In the genomic region with DNA sequence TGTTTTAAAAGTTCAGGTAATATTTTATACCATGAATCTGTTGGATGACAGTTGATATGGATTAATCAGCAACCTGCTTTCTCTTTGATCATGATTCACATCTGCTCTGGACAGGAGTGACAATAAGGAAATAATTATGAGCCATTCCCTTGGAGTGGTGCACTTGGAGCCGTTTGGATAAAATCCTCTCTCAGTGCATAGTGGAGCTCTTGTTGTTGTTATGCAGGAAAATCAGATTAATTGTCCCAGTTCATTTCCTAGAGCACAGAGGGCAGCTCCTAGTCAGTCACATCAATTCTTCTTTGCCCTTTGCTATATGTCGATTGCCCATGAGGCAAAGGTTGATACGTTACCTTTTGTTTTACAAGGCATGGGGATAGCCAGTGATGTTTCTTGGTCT, we compare ENCODE assay signal across 25 cellular contexts.
"Had no signal": no experiment of that assay in that cellular context is flagged by ENCODE, and none has a peak within 500 bp of the region (broad histone marks: within the 10 kb centered on the region; RNA-seq: fewer than 3 reads in every experiment).

No MANE protein-coding gene starts in this region.

- H3K9me3 ChIP-seq: left ventricle myocardium inferior, ovary, right atrium auricular region, right lobe of liver, suprapubic skin, thoracic aorta, tibial artery, uterus had no signal

- H3K9me3 Mint-ChIP-seq: stimulated activated effector memory CD8-positive, alpha-beta T cell treated with anti-CD3 and anti-CD28 coated beads, Interleukin-12 subunit alpha, Interleukin-12 subunit beta, amount 100 ng/mL, for 72 hours; stimulated activated naive CD8-positive, alpha-beta T cell treated with anti-CD3 and anti-CD28 coated beads, Interleukin-15, Interleukin-2, amounts not matched to agents 100 ng/mL and 50 ng/mL, for 24 hours; type B pancreatic cell had no signal

- H3K36me3 ChIP-seq: left ventricle myocardium inferior, ovary, right atrium auricular region, right lobe of liver, suprapubic skin, thoracic aorta, tibial artery, uterus had no signal

- FAIRE-seq: keratinocyte had no signal

- H3K36me3 Mint-ChIP-seq: mesothelial cell of epicardium; naive thymus-derived CD4-positive, alpha-beta T cell; natural killer cell treated with Interleukin-12 subunit alpha and Interleukin-12 subunit beta and Interleukin-15 and Interleukin-18, amount 100 ng/mL, for 72 hours; stimulated activated effector memory CD8-positive, alpha-beta T cell treated with anti-CD3 and anti-CD28 coated beads, Interleukin-12 subunit alpha, Interleukin-12 subunit beta, amount 100 ng/mL, for 72 hours; type B pancreatic cell had no signal

- H3K4me1 ChIP-seq: left ventricle myocardium inferior, right atrium auricular region, right lobe of liver, tibial artery, uterus had no signal

- H3K27ac ChIP-seq: left ventricle myocardium inferior, ovary, right atrium auricular region, right lobe of liver, suprapubic skin, thoracic aorta, tibial artery, uterus had no signal

- ATAC-seq: naive thymus-derived CD4-positive, alpha-beta T cell; natural killer cell treated with Interleukin-12 subunit alpha and Interleukin-12 subunit beta and Interleukin-15 and Interleukin-18, amount 100 ng/mL, for 72 hours; right lobe of liver; stimulated activated effector memory CD8-positive, alpha-beta T cell treated with anti-CD3 and anti-CD28 coated beads, Interleukin-12 subunit alpha, Interleukin-12 subunit beta, amount 100 ng/mL, for 72 hours had no signal

- H3K4me1 Mint-ChIP-seq: stimulated activated effector memory CD8-positive, alpha-beta T cell treated with anti-CD3 and anti-CD28 coated beads, Interleukin-12 subunit alpha, Interleukin-12 subunit beta, amount 100 ng/mL, for 72 hours had no signal

- H3K4me3 ChIP-seq: left ventricle myocardium inferior, lung, ovary, right atrium auricular region, right lobe of liver, suprapubic skin, thoracic aorta, tibial artery, uterus had no signal

- H3K27ac Mint-ChIP-seq: mesothelial cell of epicardium; naive thymus-derived CD4-positive, alpha-beta T cell; natural killer cell treated with Interleukin-12 subunit alpha and Interleukin-12 subunit beta and Interleukin-15 and Interleukin-18, amount 100 ng/mL, for 72 hours; progenitor cell of endocrine pancreas; stimulated activated effector memory CD8-positive, alpha-beta T cell treated with anti-CD3 and anti-CD28 coated beads, Interleukin-12 subunit alpha, Interleukin-12 subunit beta, amount 100 ng/mL, for 72 hours; stimulated activated naive CD8-positive, alpha-beta T cell treated with anti-CD3 and anti-CD28 coated beads, Interleukin-15, Interleukin-2, amounts not matched to agents 100 ng/mL and 50 ng/mL, for 24 hours; type B pancreatic cell had no signal

- DNase-seq: hippocampal formation; kidney glomerular epithelial cell; left ventricle myocardium inferior; mesendoderm; naive thymus-derived CD4-positive, alpha-beta T cell; ovary; right lobe of liver; stimulated activated CD4-positive, alpha-beta T cell treated with anti-CD3 and anti-CD28 coated beads, Interleukin-12 subunit alpha, Interleukin-12 subunit beta, amount 100 ng/mL, for 4 hours; stimulated activated CD4-positive, alpha-beta T cell treated with anti-CD3 and anti-CD28 coated beads, Interleukin-15, amount 100 ng/mL, for 24 hours; stimulated activated CD4-positive, alpha-beta T cell treated with anti-CD3 and anti-CD28 coated beads, Interleukin-2, amount 100 ng/mL, for 24 hours; stimulated activated CD4-positive, alpha-beta T cell treated with anti-CD3 and anti-CD28 coated beads, Interleukin-4, amount 100 ng/mL, for 1 hour; stimulated activated naive CD4-positive, alpha-beta T cell; tibial artery; uterus had no signal

- H3K4me3 Mint-ChIP-seq: mesothelial cell of epicardium; naive thymus-derived CD4-positive, alpha-beta T cell; natural killer cell treated with Interleukin-12 subunit alpha and Interleukin-12 subunit beta and Interleukin-15 and Interleukin-18, amount 100 ng/mL, for 72 hours; stimulated activated effector memory CD8-positive, alpha-beta T cell treated with anti-CD3 and anti-CD28 coated beads, Interleukin-12 subunit alpha, Interleukin-12 subunit beta, amount 100 ng/mL, for 72 hours; stimulated activated naive CD8-positive, alpha-beta T cell treated with anti-CD3 and anti-CD28 coated beads, Interleukin-15, Interleukin-2, amounts not matched to agents 100 ng/mL and 50 ng/mL, for 24 hours; type B pancreatic cell had no signal

- H3K27me3 Mint-ChIP-seq: natural killer cell treated with Interleukin-12 subunit alpha and Interleukin-12 subunit beta and Interleukin-15 and Interleukin-18, amount 100 ng/mL, for 72 hours; stimulated activated naive CD8-positive, alpha-beta T cell treated with anti-CD3 and anti-CD28 coated beads, Interleukin-15, Interleukin-2, amounts not matched to agents 100 ng/mL and 50 ng/mL, for 24 hours; type B pancreatic cell had no signal

- H3K27me3 ChIP-seq: ovary, right atrium auricular region, right lobe of liver, suprapubic skin, tibial artery, uterus had no signal
